15 cellular contexts compared by ENCODE assay signal in genomic region chr17:58341861-58342475, GRCh38. TPM values are rescaled to one million over a fixed set of nuclear protein-coding genes. Genes with fewer than 3 reads are reported as not detected.
DNase-seq lines count a peak whose midpoint lies in the region; ATAC-seq, FAIRE-seq and TF ChIP-seq lines count a peak whose summit lies in the region.
"Had no signal": no experiment of that assay in that cellular context is flagged by ENCODE, and none has a peak within 500 bp of the region (broad histone marks: within the 10 kb centered on the region; RNA-seq: fewer than 3 reads in every experiment).

No MANE protein-coding gene starts in this region.

- peak overlapping the region; percentile 38 to 94 (median 70) for H3K27ac Mint-ChIP-seq in CD14-positive monocyte
- H3K27ac Mint-ChIP-seq in activated CD8-positive, alpha-beta T cell treated with anti-CD3 and anti-CD28 coated beads for 36 hours, result peak overlapping the region; percentile 96
- H3K27ac Mint-ChIP-seq in naive B cell, result peak overlapping the region; percentile 97 to 100 (median 98)
- H3K27ac Mint-ChIP-seq: endodermal cell had no signal

- H3K27ac ChIP-seq in body of pancreas, result no peak overlapping the region
- H3K27ac ChIP-seq: gastroesophageal sphincter had no signal

- H3K9me3 ChIP-seq in body of pancreas, result no peaks in the 10 kb centered on the region
- H3K9me3 ChIP-seq: gastroesophageal sphincter had no signal

- TF ChIP-seq POLR2A in GM12891 (IDR thresholded peaks at IDR 0.05; ENCODE audit: low read depth, low read length), result no peak
- TF ChIP-seq POLR2A in body of pancreas (IDR thresholded peaks at IDR 0.05), result no peak

- no peak for ATAC-seq in activated CD8-positive, alpha-beta T cell treated with anti-CD3 and anti-CD28 coated beads for 36 hours
- no peak for ATAC-seq in naive B cell (ENCODE audit: low read depth in 2 of 2)
- ATAC-seq in body of pancreas, result no peak
- ATAC-seq: gastroesophageal sphincter, Panc1 had no signal

- H3K4me1 Mint-ChIP-seq in CD14-positive monocyte (peaks cover 81% of the 10 kb centered on the region), naive B cell (peaks cover 61 to 94% (median 79%) of the 10 kb centered on the region in 3 donors)
- H3K4me1 Mint-ChIP-seq in activated CD8-positive, alpha-beta T cell treated with anti-CD3 and anti-CD28 coated beads for 36 hours (ENCODE audit: low read depth), result peaks cover 31% of the 10 kb centered on the region

- CTCF ChIA-PET in activated CD8-positive, alpha-beta T cell treated with anti-CD3 and anti-CD28 coated beads for 36 hours (lab: Charles Lee), result interaction anchor here (1.1 to 7.9 kb wide), 5 partner anchors 10 to 76 kb away, joined by 3 to 161 read pairs (median 13); partner anchors contain the start of genes RNF43 and SUPT4H1

- H3K36me3 ChIP-seq in body of pancreas (replicated peaks in 1 of 2; ENCODE audit: insufficient read depth in 1 of 2, low read depth in 2 of 2), result peaks cover 13% of the 10 kb centered on the region in 2 donors

- H3K36me3 Mint-ChIP-seq in CD14-positive monocyte, result peaks cover 29 to 43% of the 10 kb centered on the region in 2 donors
- peaks cover 92% of the 10 kb centered on the region for H3K36me3 Mint-ChIP-seq in activated CD8-positive, alpha-beta T cell treated with anti-CD3 and anti-CD28 coated beads for 36 hours (ENCODE audit: low read depth)
- H3K36me3 Mint-ChIP-seq in naive B cell, result peaks cover 6 to 11% of the 10 kb centered on the region in 2 donors

- no peaks in the 10 kb centered on the region for H3K4me1 ChIP-seq in body of pancreas

- H3K4me3 ChIP-seq in body of pancreas, result no peak overlapping the region
- H3K4me3 ChIP-seq: gastroesophageal sphincter had no signal

- FAIRE-seq in GM12891 (lab: Jason Lieb, UNC), result peak; percentile 35
- FAIRE-seq: keratinocyte had no signal

- DNase-seq in CD14-positive monocyte (ENCODE audit: low spot score) (no peak), GM12891 (ENCODE audit: insufficient read length, low spot score) (no peak), naive B cell (no peak), NCI-H1694 treated with DMSO at 0.1 percent for 48 hours (lab: John Stamatoyannopoulos, UW) (no peak), body of pancreas (no peak), HuH-7.5 (ENCODE audit: low spot score) (no peak)
- DNase-seq in activated CD8-positive, alpha-beta T cell treated with anti-CD3 and anti-CD28 coated beads for 36 hours, result no peak
- no peak for DNase-seq in activated effector memory CD4-positive, alpha-beta T cell treated with anti-CD3 and anti-CD28 coated beads, Interleukin-2, amount 50 U/mL, for 16 hours
- DNase-seq: AML-193; endodermal cell; retina; stimulated activated CD4-positive, alpha-beta T cell treated with anti-CD3 and anti-CD28 coated beads, Interleukin-4, amount 100 ng/mL, for 4 hours had no signal

- H3K9me3 Mint-ChIP-seq in CD14-positive monocyte (no peaks in the 10 kb centered on the region), naive B cell (no peaks in the 10 kb centered on the region)
- H3K9me3 Mint-ChIP-seq in activated CD8-positive, alpha-beta T cell treated with anti-CD3 and anti-CD28 coated beads for 36 hours, result no peaks in the 10 kb centered on the region
- H3K9me3 Mint-ChIP-seq: endodermal cell had no signal

- POLR2A ChIA-PET in activated CD8-positive, alpha-beta T cell treated with anti-CD3 and anti-CD28 coated beads for 36 hours (lab: Charles Lee), result interaction anchor here (0.9 to 18.6 kb wide), 4 partner anchors 13 to 1498 kb away, joined by 3 to 1558 read pairs (median 250); partner anchors contain the start of genes SUPT4H1 and TSPOAP1

- no peak overlapping the region for H3K4me3 Mint-ChIP-seq in CD14-positive monocyte
- peak overlapping the region; percentile 81 for H3K4me3 Mint-ChIP-seq in activated CD8-positive, alpha-beta T cell treated with anti-CD3 and anti-CD28 coated beads for 36 hours
- peak overlapping the region; percentile 77 to 96 (median 86) for H3K4me3 Mint-ChIP-seq in naive B cell
- H3K4me3 Mint-ChIP-seq: endodermal cell had no signal

- H3K27me3 Mint-ChIP-seq in CD14-positive monocyte (ENCODE audit: low read depth in 3 of 3) (peaks cover 0 to 2% (median 0%) of the 10 kb centered on the region in 3 donors), naive B cell (no peaks in the 10 kb centered on the region)
- H3K27me3 Mint-ChIP-seq in activated CD8-positive, alpha-beta T cell treated with anti-CD3 and anti-CD28 coated beads for 36 hours, result no peaks in the 10 kb centered on the region

- TF ChIP-seq CTCF in CD14-positive monocyte (IDR thresholded peaks at IDR 0.05) (no peak), body of pancreas (IDR thresholded peaks at IDR 0.05) (no peak)
- TF ChIP-seq CTCF in activated CD8-positive, alpha-beta T cell treated with anti-CD3 and anti-CD28 coated beads for 36 hours (IDR thresholded peaks at IDR 0.05), result no peak

- no peaks in the 10 kb centered on the region for H3K27me3 ChIP-seq in body of pancreas
- H3K27me3 ChIP-seq: gastroesophageal sphincter had no signal

- 67 to 72% methylated on average over 4 of the region's 4 CpGs for WGBS in body of pancreas, 2 donors

- intact Hi-C loops in CD14-positive monocyte (cut with micrococcal nuclease) (no loop called here), body of pancreas (cut with DNase I) (no loop called here)
- intact Hi-C loops in activated CD8-positive, alpha-beta T cell treated with anti-CD3 and anti-CD28 coated beads for 36 hours (cut with micrococcal nuclease), result no loop called here

TF ChIP-seq in GM12891, 5 proteins besides CTCF, POLR2A, EP300 and RAD21:
- TF ChIP-seq SPI1 (IDR thresholded peaks at IDR 0.05; ENCODE audit: low read depth, low read length) (no peak), TAF1 (IDR thresholded peaks at IDR 0.05; ENCODE audit: low read depth, low read length) (no peak), POLR2AphosphoS5 (IDR thresholded peaks at IDR 0.05; ENCODE audit: low read depth, low read length) (peak; percentile 68; the same call in 1 of the 2 replicates), POU2F2 (IDR thresholded peaks at IDR 0.05; ENCODE audit: low read depth, low read length) (no peak)

RNA-seq across cellular contexts. Expression of gene SUPT4H1, which starts 10.0 kb away (rescaled TPM):
- 100 to 1,000 TPM; 241 to 251 TPM for polyA plus RNA-seq in CD14-positive monocyte
- 122 TPM for polyA plus RNA-seq in GM12891 (2012; ENCODE audit: low read depth, missing spikeins)
- total RNA-seq in activated CD8-positive, alpha-beta T cell treated with anti-CD3 and anti-CD28 coated beads for 36 hours, result 100 to 1,000 TPM; 104 to 110 TPM
- 100 to 1,000 TPM in 4 of 6 donors, 10 to 100 TPM in 2; 77.4 to 128 (median 110) TPM for polyA plus RNA-seq in naive B cell (ENCODE audit: low read depth in 6 of 6)
- total RNA-seq in body of pancreas, result 10 to 100 TPM; 10.2 to 24.4 TPM

RNA-seq across cellular contexts. Expression of gene TSPOAP1, which starts 13.4 kb away (rescaled TPM):
- polyA plus RNA-seq in CD14-positive monocyte, result under 1 TPM; 0.10 to 0.18 TPM
- 11.0 TPM for polyA plus RNA-seq in GM12891 (2012; ENCODE audit: low read depth, missing spikeins)
- 10 to 100 TPM; 21.1 to 24.1 TPM for total RNA-seq in activated CD8-positive, alpha-beta T cell treated with anti-CD3 and anti-CD28 coated beads for 36 hours
- under 1 TPM in 4 of 6 donors, not detected in 2; 0.03 to 0.58 (median 0.38) TPM for polyA plus RNA-seq in naive B cell (ENCODE audit: low read depth in 6 of 6)
- 10 to 100 TPM; 21.0 to 22.7 TPM for total RNA-seq in body of pancreas

Comparison
In these comparisons a context has a peak if more than half of its experiments do, and no peak if none do; other contexts are left out.
1. H3K4me3 Mint-ChIP-seq: peak in activated CD8-positive, alpha-beta T cell treated with anti-CD3 and anti-CD28 coated beads for 36 hours (single experiment) and naive B cell (8 of 8); none in CD14-positive monocyte (0 of 2).
2. RNA of gene SUPT4H1, which starts 10.0 kb away (total RNA-seq): 104 to 110 TPM in activated CD8-positive, alpha-beta T cell treated with anti-CD3 and anti-CD28 coated beads for 36 hours; 10.2 to 24.4 TPM in body of pancreas; every median in the first group is over 4 times any median in the second.
3. Peak in every context shown above with its lines, with median percentiles within 50 percentile points of each other: H3K27ac Mint-ChIP-seq.